Comparison of ENCODE assay signal across 36 cellular contexts in the genomic region with DNA sequence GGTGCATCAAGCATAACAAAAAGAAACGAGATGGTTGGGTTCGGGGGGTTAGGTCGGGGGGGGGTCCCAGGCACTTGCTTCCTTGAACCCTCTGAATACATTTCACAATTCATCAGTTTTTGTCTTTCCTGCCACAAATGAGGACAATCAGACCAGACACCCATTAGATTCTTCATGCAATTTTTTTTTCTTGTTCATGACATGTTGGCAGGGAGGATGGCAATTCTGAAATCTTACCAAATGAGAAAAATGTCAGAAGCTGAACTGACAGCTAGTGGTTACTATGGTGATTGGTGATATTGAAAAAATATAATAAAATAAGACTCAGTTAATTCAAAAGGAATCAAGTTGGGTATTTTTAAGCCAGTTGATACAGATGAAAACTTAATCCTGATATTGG.
"Had no signal": no experiment of that assay in that cellular context is flagged by ENCODE, and none has a peak within 500 bp of the region (broad histone marks: within the 10 kb centered on the region; RNA-seq: fewer than 3 reads in every experiment).

No MANE protein-coding gene starts in this region.

- H3K9me3 ChIP-seq: adrenal gland, body of pancreas had no signal

- H3K27ac ChIP-seq: adrenal gland, body of pancreas, cardiac muscle cell, VCaP had no signal

- H3K36me3 ChIP-seq: adrenal gland, cardiac muscle cell had no signal

- H3K4me3 ChIP-seq: adrenal gland, body of pancreas, cardiac muscle cell had no signal

- H3K36me3 Mint-ChIP-seq: activated CD4-positive, alpha-beta memory T cell treated with anti-CD3 and anti-CD28 coated beads for 36 hours; activated naive CD4-positive, alpha-beta T cell treated with anti-CD3 and anti-CD28 coated beads, Interleukin-2, amount 50 U/mL, for 72 hours; activated naive CD8-positive, alpha-beta T cell treated with anti-CD3 and anti-CD28 coated beads for 36 hours had no signal

- H3K9me3 Mint-ChIP-seq: activated B cell treated with CpG ODN at 0.5 μM for 24 hours; activated CD4-positive, alpha-beta memory T cell treated with anti-CD3 and anti-CD28 coated beads for 36 hours; activated CD4-positive, alpha-beta T cell treated with anti-CD3 and anti-CD28 coated beads, Interleukin-2, amount 10 ng/mL, durations not matched to agents 24 days and 14 days; activated CD8-positive, alpha-beta T cell treated with anti-CD3 and anti-CD28 coated beads for 36 hours; activated naive CD4-positive, alpha-beta T cell treated with anti-CD3 and anti-CD28 coated beads for 36 hours; activated naive CD4-positive, alpha-beta T cell treated with anti-CD3 and anti-CD28 coated beads, Interleukin-2, amount 50 U/mL, for 72 hours; activated naive CD8-positive, alpha-beta T cell treated with anti-CD3 and anti-CD28 coated beads for 36 hours; activated T-cell treated with anti-CD3 and anti-CD28 coated beads, Interleukin-2, amount 50 U/mL, for 4 hours; activated T-cell treated with anti-CD3 and anti-CD28 coated beads, Interleukin-2, amount 50 U/mL, for 72 hours; activated T-helper 1 cell treated with anti-CD3 and anti-CD28 coated beads, Interleukin-12 subunit alpha, Interleukin-12 subunit beta, Interleukin-2, Interleukin-4 antibody, amounts not matched to agents 30 ng/mL and 10 ng/mL and 1 ng/mL, durations not matched to agents 14 hours and 24 hours and 36 hours; activated T-helper 17 cell treated with anti-CD3 and anti-CD28 coated beads, Interleukin-2, amount 50 U/mL, for 72 hours; central memory CD8-positive, alpha-beta T cell; T-helper 1 cell treated with Interleukin-12 subunit alpha and Interleukin-12 subunit beta and Interleukin-4 antibody, amounts not matched to agents 30 μg/mL and 1 μg/mL, for 36 hours; T-helper 2 cell treated with Interferon-gamma antibody and Interleukin-4, amounts not matched to agents 5 μg/mL and 100 μg/mL, for 36 hours had no signal

- DNase-seq: activated B cell treated with CpG ODN at 0.5 μM for 24 hours; activated CD4-positive, alpha-beta memory T cell treated with anti-CD3 and anti-CD28 coated beads for 36 hours; activated CD4-positive, alpha-beta T cell treated with anti-CD3 and anti-CD28 coated beads for 4 hours; activated CD4-positive, alpha-beta T cell treated with anti-CD3 and anti-CD28 coated beads, Interleukin-2, amount 10 ng/mL, durations not matched to agents 24 days and 14 days; activated CD4-positive, alpha-beta T cell treated with anti-CD3 and anti-CD28 coated beads, Interleukin-2, amount 50 U/mL, for 1 hour; activated CD4-positive, alpha-beta T cell treated with anti-CD3 and anti-CD28 coated beads, Interleukin-2, amount 50 U/mL, for 4 hours; activated CD4-positive, CD25-positive, alpha-beta regulatory T cell treated with anti-CD3 and anti-CD28 coated beads, Interleukin-2, amount 50 U/mL, for 72 hours; activated CD8-positive, alpha-beta memory T cell treated with anti-CD3 and anti-CD28 coated beads, Interleukin-2, amount 50 U/mL, for 4 hours; activated CD8-positive, alpha-beta T cell treated with anti-CD3 and anti-CD28 coated beads for 36 hours; activated effector memory CD4-positive, alpha-beta T cell treated with anti-CD3 and anti-CD28 coated beads, Interleukin-2, amount 50 U/mL, for 16 hours; activated gamma-delta T cell treated with Interleukin-2 at 50 U/mL for 16 hours; activated naive CD4-positive, alpha-beta T cell; activated naive CD4-positive, alpha-beta T cell treated with anti-CD3 and anti-CD28 coated beads for 36 hours; activated naive CD4-positive, alpha-beta T cell treated with anti-CD3 and anti-CD28 coated beads, Interleukin-2, amount 50 U/mL, for 16 hours; activated naive CD8-positive, alpha-beta T cell treated with anti-CD3 and anti-CD28 coated beads for 36 hours; activated T-cell treated with anti-CD3 and anti-CD28 coated beads for 4 hours; activated T-cell treated with anti-CD3 and anti-CD28 coated beads, Interleukin-2, amount 50 U/mL, for 1 hour; activated T-cell treated with anti-CD3 and anti-CD28 coated beads, Interleukin-2, amount 50 U/mL, for 4 hours; activated T-cell treated with anti-CD3 and anti-CD28 coated beads, Interleukin-2, amount 50 U/mL, for 72 hours; adrenal gland; amniotic stem cell; aorta; body of pancreas; caudate nucleus; cerebellar nuclear complex; T-helper 1 cell; T-helper 2 cell; T-helper 9 cell had no signal

- H3K4me1 Mint-ChIP-seq: activated B cell treated with CpG ODN at 0.5 μM for 24 hours; activated CD4-positive, alpha-beta T cell treated with anti-CD3 and anti-CD28 coated beads, Interleukin-2, amount 10 ng/mL, durations not matched to agents 24 days and 14 days; activated naive CD8-positive, alpha-beta T cell treated with anti-CD3 and anti-CD28 coated beads for 36 hours; activated T-helper 17 cell treated with anti-CD3 and anti-CD28 coated beads, Interleukin-2, amount 50 U/mL, for 72 hours; central memory CD8-positive, alpha-beta T cell had no signal

- H3K27ac Mint-ChIP-seq: activated B cell treated with CpG ODN at 0.5 μM for 24 hours; activated CD4-positive, alpha-beta memory T cell treated with anti-CD3 and anti-CD28 coated beads for 36 hours; activated CD4-positive, alpha-beta T cell treated with anti-CD3 and anti-CD28 coated beads, Interleukin-2, amount 10 ng/mL, durations not matched to agents 24 days and 14 days; activated CD8-positive, alpha-beta T cell treated with anti-CD3 and anti-CD28 coated beads for 36 hours; activated naive CD4-positive, alpha-beta T cell treated with anti-CD3 and anti-CD28 coated beads for 36 hours; activated naive CD4-positive, alpha-beta T cell treated with anti-CD3 and anti-CD28 coated beads, Interleukin-2, amount 50 U/mL, for 72 hours; activated naive CD8-positive, alpha-beta T cell treated with anti-CD3 and anti-CD28 coated beads for 36 hours; activated T-cell treated with anti-CD3 and anti-CD28 coated beads, Interleukin-2, amount 50 U/mL, for 72 hours; activated T-helper 1 cell treated with anti-CD3 and anti-CD28 coated beads, Interleukin-12 subunit alpha, Interleukin-12 subunit beta, Interleukin-2, Interleukin-4 antibody, amounts not matched to agents 30 ng/mL and 10 ng/mL and 1 ng/mL, durations not matched to agents 14 hours and 24 hours and 36 hours; activated T-helper 17 cell treated with anti-CD3 and anti-CD28 coated beads, Interleukin-2, amount 50 U/mL, for 72 hours; T-helper 1 cell treated with Interleukin-12 subunit alpha and Interleukin-12 subunit beta and Interleukin-4 antibody, amounts not matched to agents 30 μg/mL and 1 μg/mL, for 36 hours; T-helper 2 cell treated with Interferon-gamma antibody and Interleukin-4, amounts not matched to agents 5 μg/mL and 100 μg/mL, for 36 hours had no signal

- ATAC-seq: activated CD8-positive, alpha-beta T cell treated with anti-CD3 and anti-CD28 coated beads for 36 hours; activated naive CD4-positive, alpha-beta T cell treated with anti-CD3 and anti-CD28 coated beads, Interleukin-2, amount 50 U/mL, for 72 hours; activated T-cell treated with anti-CD3 and anti-CD28 coated beads, Interleukin-2, amount 50 U/mL, for 4 hours; activated T-cell treated with anti-CD3 and anti-CD28 coated beads, Interleukin-2, amount 50 U/mL, for 72 hours; activated T-helper 17 cell treated with anti-CD3 and anti-CD28 coated beads, Interleukin-2, amount 50 U/mL, for 72 hours; body of pancreas had no signal

- H3K27me3 ChIP-seq: adrenal gland, body of pancreas, cardiac muscle cell had no signal

- H3K4me3 Mint-ChIP-seq: activated B cell treated with CpG ODN at 0.5 μM for 24 hours; activated CD4-positive, alpha-beta memory T cell treated with anti-CD3 and anti-CD28 coated beads for 36 hours; activated CD4-positive, alpha-beta T cell treated with anti-CD3 and anti-CD28 coated beads, Interleukin-2, amount 10 ng/mL, durations not matched to agents 24 days and 14 days; activated CD8-positive, alpha-beta T cell treated with anti-CD3 and anti-CD28 coated beads for 36 hours; activated naive CD4-positive, alpha-beta T cell treated with anti-CD3 and anti-CD28 coated beads for 36 hours; activated naive CD8-positive, alpha-beta T cell treated with anti-CD3 and anti-CD28 coated beads for 36 hours; activated T-cell treated with anti-CD3 and anti-CD28 coated beads, Interleukin-2, amount 50 U/mL, for 4 hours; activated T-cell treated with anti-CD3 and anti-CD28 coated beads, Interleukin-2, amount 50 U/mL, for 72 hours; activated T-helper 1 cell treated with anti-CD3 and anti-CD28 coated beads, Interleukin-12 subunit alpha, Interleukin-12 subunit beta, Interleukin-2, Interleukin-4 antibody, amounts not matched to agents 30 ng/mL and 10 ng/mL and 1 ng/mL, durations not matched to agents 14 hours and 24 hours and 36 hours; activated T-helper 17 cell treated with anti-CD3 and anti-CD28 coated beads, Interleukin-2, amount 50 U/mL, for 72 hours; central memory CD8-positive, alpha-beta T cell; T-helper 1 cell treated with Interleukin-12 subunit alpha and Interleukin-12 subunit beta and Interleukin-4 antibody, amounts not matched to agents 30 μg/mL and 1 μg/mL, for 36 hours; T-helper 2 cell treated with Interferon-gamma antibody and Interleukin-4, amounts not matched to agents 5 μg/mL and 100 μg/mL, for 36 hours had no signal

- H3K27me3 Mint-ChIP-seq: activated B cell treated with CpG ODN at 0.5 μM for 24 hours; activated CD4-positive, alpha-beta memory T cell treated with anti-CD3 and anti-CD28 coated beads for 36 hours; activated CD4-positive, alpha-beta T cell treated with anti-CD3 and anti-CD28 coated beads, Interleukin-2, amount 10 ng/mL, durations not matched to agents 24 days and 14 days; activated CD8-positive, alpha-beta T cell treated with anti-CD3 and anti-CD28 coated beads for 36 hours; central memory CD8-positive, alpha-beta T cell had no signal
